In genomic region chr17:36814958-36815357, GRCh38 we compare ENCODE assay signal across 26 cellular contexts.
"Had no signal": no experiment of that assay in that cellular context is flagged by ENCODE, and none has a peak within 500 bp of the region (broad histone marks: within the 10 kb centered on the region; RNA-seq: fewer than 3 reads in every experiment).

No MANE protein-coding gene starts in this region.

- H3K27ac Mint-ChIP-seq: activated CD4-positive, alpha-beta T cell treated with anti-CD3 and anti-CD28 coated beads, Interleukin-2, amount 10 ng/mL, durations not matched to agents 24 days and 14 days; activated CD8-positive, alpha-beta T cell treated with anti-CD3 and anti-CD28 coated beads for 36 hours; activated naive CD4-positive, alpha-beta T cell treated with anti-CD3 and anti-CD28 coated beads, Interleukin-2, amount 50 U/mL, for 24 hours; activated naive CD8-positive, alpha-beta T cell treated with anti-CD3 and anti-CD28 coated beads, Interleukin-2, amount 10 ng/mL, durations not matched to agents 7 days and 5 days; activated T-helper 2 cell treated with anti-CD3 and anti-CD28 coated beads, Interferon-gamma antibody, Interleukin-2, Interleukin-4, amounts not matched to agents 10 μg/mL and 5 μg/mL and 100 μg/mL, durations not matched to agents 14 hours and 24 hours and 36 hours; T-helper 1 cell treated with Interleukin-12 subunit alpha and Interleukin-12 subunit beta and Interleukin-4 antibody, amounts not matched to agents 30 μg/mL and 1 μg/mL, for 36 hours; T-helper 2 cell treated with Interferon-gamma antibody and Interleukin-4, amounts not matched to agents 5 μg/mL and 100 μg/mL, for 36 hours had no signal

- H3K27me3 ChIP-seq: ascending aorta had no signal

- H3K4me2 ChIP-seq: KMS-11, SK-N-SH had no signal

- H3K27ac ChIP-seq: ascending aorta, breast epithelium, KMS-11, SJSA1 had no signal

- H3K36me3 Mint-ChIP-seq: activated naive CD4-positive, alpha-beta T cell treated with anti-CD3 and anti-CD28 coated beads, Interleukin-2, amount 50 U/mL, for 24 hours; activated naive CD8-positive, alpha-beta T cell treated with anti-CD3 and anti-CD28 coated beads, Interleukin-2, amount 10 ng/mL, durations not matched to agents 7 days and 5 days had no signal

- H3K9me3 ChIP-seq: ascending aorta, breast epithelium, SJSA1, SK-N-SH had no signal

- ATAC-seq: activated CD8-positive, alpha-beta T cell treated with anti-CD3 and anti-CD28 coated beads for 36 hours; Panc1 had no signal

- H3K9me3 Mint-ChIP-seq: activated CD4-positive, alpha-beta T cell treated with anti-CD3 and anti-CD28 coated beads, Interleukin-2, amount 10 ng/mL, durations not matched to agents 24 days and 14 days; activated CD8-positive, alpha-beta T cell treated with anti-CD3 and anti-CD28 coated beads for 36 hours; activated naive CD4-positive, alpha-beta T cell treated with anti-CD3 and anti-CD28 coated beads, Interleukin-2, amount 50 U/mL, for 24 hours; activated naive CD8-positive, alpha-beta T cell treated with anti-CD3 and anti-CD28 coated beads, Interleukin-2, amount 10 ng/mL, durations not matched to agents 7 days and 5 days; activated T-helper 2 cell treated with anti-CD3 and anti-CD28 coated beads, Interferon-gamma antibody, Interleukin-2, Interleukin-4, amounts not matched to agents 10 μg/mL and 5 μg/mL and 100 μg/mL, durations not matched to agents 14 hours and 24 hours and 36 hours; T-helper 1 cell treated with Interleukin-12 subunit alpha and Interleukin-12 subunit beta and Interleukin-4 antibody, amounts not matched to agents 30 μg/mL and 1 μg/mL, for 36 hours; T-helper 2 cell treated with Interferon-gamma antibody and Interleukin-4, amounts not matched to agents 5 μg/mL and 100 μg/mL, for 36 hours had no signal

- H3K36me3 ChIP-seq: ascending aorta, breast epithelium, SJSA1 had no signal

- H3K4me1 ChIP-seq: ascending aorta, breast epithelium, SJSA1 had no signal

- H3K4me1 Mint-ChIP-seq: activated CD4-positive, alpha-beta T cell treated with anti-CD3 and anti-CD28 coated beads, Interleukin-2, amount 10 ng/mL, durations not matched to agents 24 days and 14 days; activated naive CD4-positive, alpha-beta T cell treated with anti-CD3 and anti-CD28 coated beads, Interleukin-2, amount 50 U/mL, for 24 hours had no signal

- H3K9ac ChIP-seq: KMS-11, SK-N-SH had no signal

- H3K4me3 Mint-ChIP-seq: activated CD4-positive, alpha-beta T cell treated with anti-CD3 and anti-CD28 coated beads, Interleukin-2, amount 10 ng/mL, durations not matched to agents 24 days and 14 days; activated CD8-positive, alpha-beta T cell treated with anti-CD3 and anti-CD28 coated beads for 36 hours; activated naive CD4-positive, alpha-beta T cell treated with anti-CD3 and anti-CD28 coated beads, Interleukin-2, amount 50 U/mL, for 24 hours; activated naive CD8-positive, alpha-beta T cell treated with anti-CD3 and anti-CD28 coated beads, Interleukin-2, amount 10 ng/mL, durations not matched to agents 7 days and 5 days; T-helper 1 cell treated with Interleukin-12 subunit alpha and Interleukin-12 subunit beta and Interleukin-4 antibody, amounts not matched to agents 30 μg/mL and 1 μg/mL, for 36 hours; T-helper 2 cell treated with Interferon-gamma antibody and Interleukin-4, amounts not matched to agents 5 μg/mL and 100 μg/mL, for 36 hours had no signal

- H3K4me3 ChIP-seq: ascending aorta, breast epithelium, SJSA1 had no signal

- DNase-seq: activated CD4-positive, alpha-beta T cell treated with anti-CD3 and anti-CD28 coated beads, Interleukin-2, amount 10 ng/mL, durations not matched to agents 24 days and 14 days; activated CD4-positive, alpha-beta T cell treated with anti-CD3 and anti-CD28 coated beads, Interleukin-2, amount 50 U/mL, for 4 hours; activated CD8-positive, alpha-beta T cell treated with anti-CD3 and anti-CD28 coated beads for 36 hours; activated gamma-delta T cell; activated naive CD4-positive, alpha-beta T cell treated with Interleukin-2 at 50 U/mL for 16 hours; activated naive CD8-positive, alpha-beta T cell treated with anti-CD3 and anti-CD28 coated beads, Interleukin-2, amount 10 ng/mL, durations not matched to agents 7 days and 5 days; activated T-cell treated with anti-CD3 and anti-CD28 coated beads, Interleukin-2, amount 50 U/mL, for 1 hour; amygdala; caudate nucleus; MM.1S; MV-4-11; NCI-H1092; NCI-H1436 treated with DMSO at 0.1 percent for 48 hours; NCI-H2029; NCI-H345; SHP77; SK-N-SH had no signal
